In the genomic region with DNA sequence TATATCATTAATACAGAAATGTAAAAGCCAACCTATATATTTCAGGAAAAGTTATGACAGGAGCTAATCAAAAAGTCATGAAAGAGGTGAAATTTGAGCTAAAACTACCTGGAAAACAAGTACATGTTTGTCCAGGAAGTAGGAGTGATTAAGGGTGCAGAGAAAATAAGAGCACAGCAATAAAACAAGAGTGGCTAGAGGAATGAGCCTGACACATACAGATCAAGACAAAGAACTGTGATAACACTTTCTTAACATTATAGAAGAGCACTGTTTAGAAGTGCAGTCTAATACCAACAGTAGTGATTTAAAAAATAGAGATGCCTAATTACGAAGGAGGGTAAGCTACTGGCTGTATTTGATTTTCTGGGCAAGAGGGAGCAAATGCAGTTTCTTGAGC, we compare ENCODE assay signal across 21 cellular contexts.
DNase-seq lines count a peak whose midpoint lies in the region; ATAC-seq, FAIRE-seq and TF ChIP-seq lines count a peak whose summit lies in the region.
"Had no signal": no experiment of that assay in that cellular context is flagged by ENCODE, and none has a peak within 500 bp of the region (broad histone marks: within the 10 kb centered on the region; RNA-seq: fewer than 3 reads in every experiment).

No MANE protein-coding gene starts in this region.

- CTCF ChIA-PET in endothelial cell of umbilical vein (lab: Charles Lee), result interaction anchor here (0.6 kb wide), 2 partner anchors 12 to 91 kb away, joined by 3 read pairs; no protein-coding TSS in a partner anchor

- H3K27ac Mint-ChIP-seq in progenitor cell of endocrine pancreas, result peak overlapping the region; percentile 18
- H3K27ac Mint-ChIP-seq: CD4-positive, alpha-beta T cell had no signal

- no peak overlapping the region for H3K4me3 Mint-ChIP-seq in progenitor cell of endocrine pancreas (ENCODE audit: low read depth)
- H3K4me3 Mint-ChIP-seq: CD4-positive, alpha-beta T cell had no signal

- H3K36me3 Mint-ChIP-seq in progenitor cell of endocrine pancreas (ENCODE audit: insufficient read depth), result peaks cover 12% of the 10 kb centered on the region

- no peaks in the 10 kb centered on the region for H4K20me1 ChIP-seq in endothelial cell of umbilical vein (replicated peaks; ENCODE audit: control insufficient read depth, extremely low read depth, insufficient read depth, low read length)

- H3K27ac ChIP-seq in endothelial cell of umbilical vein (ENCODE audit: insufficient read depth, low read depth, low read length), result no peak overlapping the region
- H3K27ac ChIP-seq: 22Rv1, A549, C4-2B, GM23248, KMS-11 had no signal

- no peak overlapping the region for H3K4me2 ChIP-seq in endothelial cell of umbilical vein (ENCODE audit: insufficient read depth, low read length)
- H3K4me2 ChIP-seq: A549, KMS-11 had no signal

- no peak for TF ChIP-seq CTCF in endothelial cell of umbilical vein (IDR thresholded peaks at IDR 0.05; ENCODE audit: extremely low read depth in 1 of 2, insufficient read depth in 1 of 2, low read depth in 1 of 2, low read length in 2 of 2)
- no peak for TF ChIP-seq CTCF in progenitor cell of endocrine pancreas (IDR thresholded peaks at IDR 0.05; ENCODE audit: unreplicated experiment)

- H3K9me1 ChIP-seq in endothelial cell of umbilical vein (replicated peaks; ENCODE audit: control insufficient read depth, extremely low read depth, insufficient read depth, low read length), result no peaks in the 10 kb centered on the region

- no peak for TF ChIP-seq POLR2A in endothelial cell of umbilical vein (IDR thresholded peaks at IDR 0.05; ENCODE audit: low read depth, low read length)

- H3K9me3 ChIP-seq in endothelial cell of umbilical vein (replicated peaks; ENCODE audit: control insufficient read depth, insufficient read depth, low read length), result no peaks in the 10 kb centered on the region
- H3K9me3 ChIP-seq: A549, Caco-2 had no signal

- no peak overlapping the region for H3K9ac ChIP-seq in endothelial cell of umbilical vein (replicated peaks; ENCODE audit: extremely low read depth, insufficient read depth, low read length)
- H3K9ac ChIP-seq: GM23248, KMS-11 had no signal

- H3K27me3 Mint-ChIP-seq in progenitor cell of endocrine pancreas, result no peaks in the 10 kb centered on the region
- H3K27me3 Mint-ChIP-seq: CD4-positive, alpha-beta T cell had no signal

- BruUV-seq in endothelial cell of umbilical vein (replicated peaks; lab: Mats Ljungman, UMichigan), result no TSS peak

- H3K9me3 Mint-ChIP-seq in progenitor cell of endocrine pancreas (ENCODE audit: low read depth), result no peaks in the 10 kb centered on the region
- H3K9me3 Mint-ChIP-seq: CD4-positive, alpha-beta T cell had no signal

- no peaks in the 10 kb centered on the region for H3K27me3 ChIP-seq in endothelial cell of umbilical vein (ENCODE audit: control insufficient read depth in 2 of 2, insufficient read depth in 2 of 2, low read length in 2 of 2)

- ATAC-seq in GM21717 (IDR thresholded peaks at IDR 0.05; ENCODE audit: unreplicated experiment), result no peak
- ATAC-seq: A549, GM12878, HCT116 had no signal

- FAIRE-seq in endothelial cell of umbilical vein (lab: Jason Lieb, UNC), result no peak
- FAIRE-seq: A549, GM12878, H54 had no signal

- H3K36me3 ChIP-seq in endothelial cell of umbilical vein (ENCODE audit: control insufficient read depth in 2 of 2, extremely low read depth in 1 of 2, insufficient read depth in 2 of 2, low read length in 2 of 2), result peaks cover 0 to 8% of the 10 kb centered on the region in 2 experiments

- intact Hi-C loops in endothelial cell of umbilical vein (cut with micrococcal nuclease), result no loop called here

- H2AFZ ChIP-seq in endothelial cell of umbilical vein (ENCODE audit: low read depth, low read length), result no peak overlapping the region
- H2AFZ ChIP-seq: GM23248 had no signal

- peaks cover 37% of the 10 kb centered on the region for H3K79me2 ChIP-seq in endothelial cell of umbilical vein (ENCODE audit: control insufficient read depth, insufficient read depth, low read length)

- H3K4me1 Mint-ChIP-seq in progenitor cell of endocrine pancreas (ENCODE audit: low read depth), result peaks cover 3% of the 10 kb centered on the region

- POLR2A ChIA-PET in endothelial cell of umbilical vein (lab: Charles Lee), result no interaction called here

- H3K4me1 ChIP-seq in endothelial cell of umbilical vein (ENCODE audit: control insufficient read depth, extremely low read depth, insufficient read depth, low read length), result peaks cover 4% of the 10 kb centered on the region
- H3K4me1 ChIP-seq: A549, Caco-2 had no signal

- dilution Hi-C loops in endothelial cell of umbilical vein (cut with MboI; ENCODE audit: extremely low pct_ligation_motif_present, low sequenced_read_pairs), result no loop called here

- no peak overlapping the region for H3K4me3 ChIP-seq in endothelial cell of umbilical vein (replicated peaks in 1 of 3; ENCODE audit: insufficient read depth in 1 of 3, low read depth in 1 of 3, low read length in 3 of 3)
- H3K4me3 ChIP-seq: A549, GM12878, GM23248 had no signal

- DNase-seq in DMS153 (lab: John Stamatoyannopoulos, UW), result peak; percentile 1
- DNase-seq in DMS153 treated with DMSO at 0.1 percent for 48 hours (lab: John Stamatoyannopoulos, UW; ENCODE audit: unreplicated experiment), result no peak
- DNase-seq in endothelial cell of umbilical vein (ENCODE audit: low read depth, low spot score), result peak; percentile 22
- no peak for DNase-seq in progenitor cell of endocrine pancreas (ENCODE audit: low spot score, unreplicated experiment)
- DNase-seq in mucosa of gallbladder (ENCODE audit: low spot score), result no peak
- DNase-seq in NCI-H1694 treated with DMSO at 0.1 percent for 48 hours (lab: John Stamatoyannopoulos, UW), result no peak
- DNase-seq: AML-193; Caco-2; CD4-positive, alpha-beta T cell; DMS53; DND-41; EL; GM23248 had no signal

TF ChIP-seq in endothelial cell of umbilical vein, 7 proteins besides CTCF, POLR2A, EP300 and RAD21:
- TF ChIP-seq POLR2AphosphoS5 (IDR thresholded peaks at IDR 0.05; ENCODE audit: insufficient read depth, low read depth, low read length) (no peak), JUN (IDR thresholded peaks at IDR 0.05; ENCODE audit: borderline replicate concordance, insufficient read depth, insufficient read length, low read depth) (no peak), MYC (IDR thresholded peaks at IDR 0.05; ENCODE audit: low read depth, low read length) (no peak), GATA2 (IDR thresholded peaks at IDR 0.05; ENCODE audit: insufficient read depth, insufficient read length, low read depth, low read length) (no peak), EZH2 (IDR thresholded peaks at IDR 0.05; ENCODE audit: borderline replicate concordance, low read depth, low read length, severe bottlenecking) (no peak), FOS (IDR thresholded peaks at IDR 0.05; ENCODE audit: borderline replicate concordance, insufficient read depth, low read length) (no peak), MAX (IDR thresholded peaks at IDR 0.05; ENCODE audit: insufficient read depth, insufficient read length) (no peak)

Comparison
In these comparisons a context has a peak if more than half of its experiments do, and no peak if none do; other contexts are left out.
1. DNase-seq: peak in DMS153 (single experiment) and endothelial cell of umbilical vein (single experiment); none in DMS153 treated with DMSO at 0.1 percent for 48 hours (single experiment), progenitor cell of endocrine pancreas (single experiment), mucosa of gallbladder (single experiment) and NCI-H1694 treated with DMSO at 0.1 percent for 48 hours (single experiment).